Comparison of ENCODE assay signal across 13 cellular contexts in the genomic region with DNA sequence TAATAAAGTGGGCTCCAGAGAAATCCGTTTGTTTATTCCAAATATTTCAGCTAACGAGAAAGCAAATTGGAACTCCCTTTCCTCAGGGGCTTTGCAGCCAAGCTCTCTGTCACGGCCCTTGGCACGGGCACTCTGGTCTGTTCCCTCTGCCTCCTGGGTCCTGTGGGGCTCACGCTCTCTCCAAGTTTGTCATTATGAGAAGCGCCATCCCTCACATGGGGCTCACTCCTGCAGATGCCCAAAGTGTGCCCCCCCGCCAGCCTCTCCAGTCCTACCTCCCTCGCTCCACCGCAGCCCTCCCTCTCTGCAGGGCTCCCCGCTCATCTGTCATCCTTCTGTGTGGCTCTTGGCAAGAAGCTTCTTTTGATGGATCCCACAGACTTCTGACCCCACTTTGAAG.
DNase-seq lines count a peak whose midpoint lies in the region; ATAC-seq and TF ChIP-seq lines count a peak whose summit lies in the region.
"Had no signal": no experiment of that assay in that cellular context is flagged by ENCODE, and none has a peak within 500 bp of the region (broad histone marks: within the 10 kb centered on the region; RNA-seq: fewer than 3 reads in every experiment).

No MANE protein-coding gene starts in this region.

- 61% methylated on average over 10 of the region's 10 CpGs for WGBS in right cardiac atrium
- WGBS in lower leg skin, 2 donors, result 56 to 58% methylated on average over 10 of the region's 10 CpGs
- 66 to 68% methylated on average over 9 to 10 of the region's 10 CpGs for WGBS in esophagus squamous epithelium, 2 donors

- TF ChIP-seq CTCF in right atrium auricular region (IDR thresholded peaks at IDR 0.05) (no peak), lower leg skin (IDR thresholded peaks at IDR 0.05) (no peak), tibial artery (IDR thresholded peaks at IDR 0.05) (no peak), esophagus squamous epithelium (IDR thresholded peaks at IDR 0.05) (no peak)

- no peaks in the 10 kb centered on the region for H3K27me3 ChIP-seq in right cardiac atrium (ENCODE audit: control insufficient read depth, insufficient read depth)
- no peaks in the 10 kb centered on the region for H3K27me3 ChIP-seq in right atrium auricular region
- H3K27me3 ChIP-seq in tibial artery, result no peaks in the 10 kb centered on the region
- no peaks in the 10 kb centered on the region for H3K27me3 ChIP-seq in esophagus squamous epithelium

- H3K4me3 ChIP-seq in right cardiac atrium (ENCODE audit: low read length) (no peak overlapping the region), right atrium auricular region (no peak overlapping the region), lower leg skin (ENCODE audit: low read depth, poor library complexity, severe bottlenecking) (no peak overlapping the region), tibial artery (no peak overlapping the region), esophagus squamous epithelium (no peak overlapping the region)
- H3K4me3 ChIP-seq: GM23248 had no signal

- no peak for TF ChIP-seq POLR2A in lower leg skin (IDR thresholded peaks at IDR 0.05)
- no peak for TF ChIP-seq POLR2A in esophagus squamous epithelium (IDR thresholded peaks at IDR 0.05)

- no peak overlapping the region for H3K27ac ChIP-seq in right cardiac atrium (ENCODE audit: low read length)
- no peak overlapping the region for H3K27ac ChIP-seq in right atrium auricular region
- no peak overlapping the region for H3K27ac ChIP-seq in tibial artery
- no peak overlapping the region for H3K27ac ChIP-seq in esophagus squamous epithelium
- H3K27ac ChIP-seq: GM23248 had no signal

- intact Hi-C loops in right cardiac atrium (cut with DNase I) (no loop called here), lower leg skin (cut with DNase I; ENCODE audit: low total_unique reads) (no loop called here), sciatic nerve (cut with DNase I) (no loop called here), tibial artery (cut with DNase I; ENCODE audit: low total_unique reads) (no loop called here), esophagus squamous epithelium (cut with DNase I) (no loop called here)

- H3K36me3 ChIP-seq in right atrium auricular region (no peaks in the 10 kb centered on the region), tibial artery (no peaks in the 10 kb centered on the region), esophagus squamous epithelium (no peaks in the 10 kb centered on the region)

- ATAC-seq in right cardiac atrium (peak in 1 of 2 donors; percentile 40), sciatic nerve (peak; percentile 71)

- DNase-seq in right cardiac atrium, result peak in 2 of 3 donors; percentile 50 to 70
- no peak for DNase-seq in right atrium auricular region (ENCODE audit: low spot score)
- peak; percentile 16 to 85 for DNase-seq in lower leg skin (ENCODE audit: low spot score in 2 of 2)
- DNase-seq in sciatic nerve (ENCODE audit: low spot score), result no peak
- DNase-seq in tibial artery, result peak; percentile 27 to 63
- no peak for DNase-seq in islet precursor cell
- no peak for DNase-seq in esophagus squamous epithelium (lab: John Stamatoyannopoulos, UW)
- DNase-seq: C1 segment of cervical spinal cord; Calu3; CD4-positive, alpha-beta T cell; DMS 273 treated with DMSO at 0.1 percent for 48 hours; GM23248; H7 had no signal

- H3K9me3 ChIP-seq in right cardiac atrium (ENCODE audit: control insufficient read depth, low read length) (no peaks in the 10 kb centered on the region), right atrium auricular region (no peaks in the 10 kb centered on the region), tibial artery (no peaks in the 10 kb centered on the region), esophagus squamous epithelium (no peaks in the 10 kb centered on the region)

- no peaks in the 10 kb centered on the region for H3K4me1 ChIP-seq in right cardiac atrium (ENCODE audit: control insufficient read depth, insufficient read depth, low read length)
- H3K4me1 ChIP-seq in right atrium auricular region, result no peaks in the 10 kb centered on the region
- H3K4me1 ChIP-seq in tibial artery, result no peaks in the 10 kb centered on the region
- peaks cover 0 to 24% (median 0%) of the 10 kb centered on the region in 3 donors for H3K4me1 ChIP-seq in esophagus squamous epithelium

Comparison
In these comparisons a context has a peak if more than half of its experiments do, and no peak if none do; other contexts are left out.
1. DNase-seq: peak in right cardiac atrium (2 of 3), lower leg skin (2 of 2) and tibial artery (2 of 2); none in right atrium auricular region (single experiment), sciatic nerve (single experiment), islet precursor cell (single experiment) and esophagus squamous epithelium (single experiment).